Comparison of ENCODE assay signal across 19 cellular contexts in genomic region chr14:105126126-105126969, GRCh38.
"Had no signal": no experiment of that assay in that cellular context is flagged by ENCODE, and none has a peak within 500 bp of the region (broad histone marks: within the 10 kb centered on the region; RNA-seq: fewer than 3 reads in every experiment).

No MANE protein-coding gene starts in this region.

- H3K4me1 Mint-ChIP-seq: neural progenitor cell had no signal

- H3K27ac Mint-ChIP-seq: activated naive CD4-positive, alpha-beta T cell treated with anti-CD3 and anti-CD28 coated beads for 36 hours; activated naive CD8-positive, alpha-beta T cell treated with anti-CD3 and anti-CD28 coated beads, Interleukin-2, amount 50 U/mL, for 24 hours; activated T-helper 17 cell treated with anti-CD3 and anti-CD28 coated beads, Interleukin-2, amount 50 U/mL, for 72 hours; effector memory CD8-positive, alpha-beta T cell; naive B cell; neural progenitor cell; T-helper 17 cell had no signal

- ATAC-seq: activated naive CD8-positive, alpha-beta T cell treated with anti-CD3 and anti-CD28 coated beads, Interleukin-2, amount 50 U/mL, for 24 hours; activated T-helper 17 cell treated with anti-CD3 and anti-CD28 coated beads, Interleukin-2, amount 50 U/mL, for 72 hours; effector memory CD8-positive, alpha-beta T cell; gastroesophageal sphincter; left cardiac atrium; T-helper 17 cell; upper lobe of right lung had no signal

- H3K4me1 ChIP-seq: ascending aorta, breast epithelium, neural progenitor cell, parathyroid adenoma, upper lobe of right lung had no signal

- H3K9me3 ChIP-seq: upper lobe of right lung had no signal

- DNase-seq: activated CD4-positive, alpha-beta T cell treated with anti-CD3 and anti-CD28 coated beads for 48 hours; activated naive CD4-positive, alpha-beta T cell treated with anti-CD3 and anti-CD28 coated beads for 36 hours; activated naive CD8-positive, alpha-beta T cell treated with anti-CD3 and anti-CD28 coated beads, Interleukin-2, amount 50 U/mL, for 24 hours; dermis blood vessel endothelial cell; effector memory CD8-positive, alpha-beta T cell; left cardiac atrium; naive B cell; retina; stimulated activated CD4-positive, alpha-beta T cell treated with anti-CD3 and anti-CD28 coated beads, Interleukin-4, amount 100 ng/mL, for 1 hour; stimulated activated naive CD4-positive, alpha-beta T cell treated with Interleukin-2 at 50 U/mL for 16 hours; T-helper 17 cell; upper lobe of right lung had no signal

- H3K4me3 ChIP-seq: ascending aorta, breast epithelium, gastroesophageal sphincter, lung, neural progenitor cell, upper lobe of right lung had no signal

- H3K27ac ChIP-seq: ascending aorta, breast epithelium, gastroesophageal sphincter, neural progenitor cell, parathyroid adenoma, upper lobe of right lung had no signal

- H3K36me3 ChIP-seq: ascending aorta, breast epithelium, gastroesophageal sphincter, neural progenitor cell, upper lobe of right lung had no signal

- H3K4me3 Mint-ChIP-seq: activated naive CD4-positive, alpha-beta T cell treated with anti-CD3 and anti-CD28 coated beads for 36 hours; activated naive CD8-positive, alpha-beta T cell treated with anti-CD3 and anti-CD28 coated beads, Interleukin-2, amount 50 U/mL, for 24 hours; activated T-helper 17 cell treated with anti-CD3 and anti-CD28 coated beads, Interleukin-2, amount 50 U/mL, for 72 hours; effector memory CD8-positive, alpha-beta T cell; naive B cell; neural progenitor cell; T-helper 17 cell had no signal

- H3K27me3 ChIP-seq: ascending aorta had no signal
